1 cellular context compared by ENCODE assay signal in genomic region chr2:64065516-64065915, GRCh38.
TF ChIP-seq lines count a peak whose summit lies in the region.

No MANE protein-coding gene starts in this region.

TF ChIP-seq in GM23338, 12 proteins besides CTCF, POLR2A, EP300 and RAD21 (continued from another document):
- TF ChIP-seq REST (IDR thresholded peaks at IDR 0.05; ENCODE audit: unreplicated experiment), result no peak
- TF ChIP-seq EZH2phosphoT487 (IDR thresholded peaks at IDR 0.05; ENCODE audit: unreplicated experiment), result no peak
- TF ChIP-seq CREB1 (CRISPR knock-in tag; IDR thresholded peaks at IDR 0.05; ENCODE audit: low read depth), result no peak
- no peak for TF ChIP-seq POLR2AphosphoS5 (IDR thresholded peaks at IDR 0.05; ENCODE audit: low read depth)
- no peak for TF ChIP-seq ETS1 (IDR thresholded peaks at IDR 0.05)
- no peak for TF ChIP-seq ZNF462 (CRISPR knock-in tag; IDR thresholded peaks at IDR 0.05)
